In genomic region chr22:19066531-19067271, GRCh38 we compare ENCODE assay signal across 13 cellular contexts. TPM values are rescaled to one million over a fixed set of nuclear protein-coding genes. Genes with fewer than 3 reads are reported as not detected.
DNase-seq lines count a peak whose midpoint lies in the region; ATAC-seq, FAIRE-seq and TF ChIP-seq lines count a peak whose summit lies in the region.
"Had no signal": no experiment of that assay in that cellular context is flagged by ENCODE, and none has a peak within 500 bp of the region (broad histone marks: within the 10 kb centered on the region; RNA-seq: fewer than 3 reads in every experiment).

No MANE protein-coding gene starts in this region.

- FAIRE-seq in bronchial epithelial cell (lab: Jason Lieb, UNC): no peak

- H3K36me3 ChIP-seq in bronchial epithelial cell (ENCODE audit: control insufficient read depth, insufficient read depth, low read length): peaks cover 39% of the 10 kb centered on the region

- no peak for ATAC-seq in GM18498 (IDR thresholded peaks at IDR 0.05; ENCODE audit: unreplicated experiment)
- ATAC-seq in GM18517 (IDR thresholded peaks at IDR 0.05; ENCODE audit: unreplicated experiment): no peak

- no peaks in the 10 kb centered on the region for H3K27me3 ChIP-seq in bronchial epithelial cell (ENCODE audit: control insufficient read depth, insufficient read depth, low read length)
- H3K27me3 ChIP-seq: BE2C had no signal

- in situ Hi-C loops in ACHN (cut with HindIII; ENCODE audit: low pct_ligation_motif_present, low pct_unique_long_range_greater_than_20kb, low sequenced_read_pairs): no loop called here

- no peak overlapping the region for H3K4me3 ChIP-seq in bronchial epithelial cell (ENCODE audit: low read depth, low read length)
- H3K4me3 ChIP-seq: smooth muscle cell had no signal

- no peak for TF ChIP-seq CTCF in bronchial epithelial cell (IDR thresholded peaks at IDR 0.05; ENCODE audit: insufficient read depth, low read length, severe bottlenecking)

- peak; percentile 24 for DNase-seq in ACHN
- peak; percentile 46 for DNase-seq in HS-5 (ENCODE audit: low read depth)
- peak; percentile 69 for DNase-seq in bronchial epithelial cell (ENCODE audit: low read depth)
- DNase-seq in kidney glomerular epithelial cell (lab: John Stamatoyannopoulos, UW): peak; percentile 75
- no peak for DNase-seq in NCI-H2081 treated with DMSO at 0.1 percent for 48 hours (lab: John Stamatoyannopoulos, UW)
- DNase-seq in NCI-H2029 treated with DMSO at 0.1 percent for 48 hours (lab: John Stamatoyannopoulos, UW): no peak
- DNase-seq: activated CD4-positive, alpha-beta T cell treated with anti-CD3 and anti-CD28 coated beads, Interleukin-2, amount 50 U/mL, for 4 hours; BE2C; effector CD4-positive, alpha-beta T cell; NCI-H1436 treated with DMSO at 0.1 percent for 48 hours had no signal

RNA-seq across cellular contexts. Expression of gene DGCR2, which starts 55.5 kb away (rescaled TPM):
- 50.0 and 60.7 TPM in 2 replicates for total RNA-seq in bronchial epithelial cell

Comparison
In these comparisons a context has a peak if more than half of its experiments do, and no peak if none do; other contexts are left out.
1. DNase-seq: peak in ACHN (single experiment), HS-5 (single experiment), bronchial epithelial cell (single experiment) and kidney glomerular epithelial cell (single experiment); none in NCI-H2081 treated with DMSO at 0.1 percent for 48 hours (single experiment) and NCI-H2029 treated with DMSO at 0.1 percent for 48 hours (single experiment).